In the genomic region with DNA sequence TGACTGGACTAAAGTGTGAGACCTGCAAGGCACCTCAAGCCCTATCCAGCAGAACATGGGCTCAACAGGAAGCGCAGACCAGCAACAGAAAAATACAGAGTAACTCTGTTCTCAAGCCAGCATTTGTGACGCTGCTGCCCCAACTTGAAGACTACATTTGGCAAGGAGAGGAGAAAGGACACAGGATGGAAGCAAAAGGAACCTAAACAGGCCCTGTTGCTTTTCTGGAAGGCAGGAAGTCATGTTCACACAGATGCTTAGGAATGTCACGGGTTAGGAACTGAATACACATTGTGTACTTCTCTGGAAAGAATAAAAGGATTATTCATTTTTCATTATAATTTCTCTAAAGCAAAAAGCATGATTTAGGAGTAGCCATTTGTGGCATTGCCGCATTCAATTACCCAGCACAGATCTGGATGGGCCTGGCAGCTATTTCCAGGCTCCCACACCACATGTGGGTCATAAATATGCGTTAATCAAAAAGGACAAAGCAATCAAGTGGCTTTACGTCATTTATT, we compare ENCODE assay signal across 12 cellular contexts. TPM values are rescaled to one million over a fixed set of nuclear protein-coding genes. Genes with fewer than 3 reads are reported as not detected.
DNase-seq lines count a peak whose midpoint lies in the region; ATAC-seq and TF ChIP-seq lines count a peak whose summit lies in the region.
"Had no signal": no experiment of that assay in that cellular context is flagged by ENCODE, and none has a peak within 500 bp of the region (broad histone marks: within the 10 kb centered on the region; RNA-seq: fewer than 3 reads in every experiment).

No MANE protein-coding gene starts in this region.

- ATAC-seq in SK-N-SH treated with all-trans-retinoic acid at 6 μM for 48 hours = peak; percentile 10; the same call in 1 of the 3 replicates
- peak; percentile 25 to 41 for ATAC-seq in left cardiac atrium
- peak; percentile 82 for ATAC-seq in sciatic nerve
- ATAC-seq: activated CD4-positive, CD25-positive, alpha-beta regulatory T cell treated with anti-CD3 and anti-CD28 coated beads, Interleukin-2, amount 50 U/mL, for 24 hours; left lung had no signal

- intact Hi-C loops in left cardiac atrium (cut with DNase I) (no loop called here), sciatic nerve (cut with DNase I) (no loop called here)

- DNase-seq in EL (peak; percentile 7), left cardiac atrium (peak; percentile 33), sciatic nerve (ENCODE audit: low spot score) (no peak), NCI-H187 treated with DMSO at 0.1 percent for 48 hours (lab: John Stamatoyannopoulos, UW) (no peak), AG08396 (ENCODE audit: low spot score) (no peak), A172 (ENCODE audit: low spot score) (no peak)
- no peak for DNase-seq in activated T-cell treated with anti-CD3 and anti-CD28 coated beads, Interleukin-2, amount 50 U/mL, for 48 hours
- DNase-seq: CD4-positive, alpha-beta memory T cell; left lung; NCI-H345 had no signal

TF ChIP-seq in SK-N-SH treated with all-trans-retinoic acid at 6 μM for 48 hours, 23 proteins besides CTCF, POLR2A, EP300 and RAD21:
- TF ChIP-seq, protein P1, sequence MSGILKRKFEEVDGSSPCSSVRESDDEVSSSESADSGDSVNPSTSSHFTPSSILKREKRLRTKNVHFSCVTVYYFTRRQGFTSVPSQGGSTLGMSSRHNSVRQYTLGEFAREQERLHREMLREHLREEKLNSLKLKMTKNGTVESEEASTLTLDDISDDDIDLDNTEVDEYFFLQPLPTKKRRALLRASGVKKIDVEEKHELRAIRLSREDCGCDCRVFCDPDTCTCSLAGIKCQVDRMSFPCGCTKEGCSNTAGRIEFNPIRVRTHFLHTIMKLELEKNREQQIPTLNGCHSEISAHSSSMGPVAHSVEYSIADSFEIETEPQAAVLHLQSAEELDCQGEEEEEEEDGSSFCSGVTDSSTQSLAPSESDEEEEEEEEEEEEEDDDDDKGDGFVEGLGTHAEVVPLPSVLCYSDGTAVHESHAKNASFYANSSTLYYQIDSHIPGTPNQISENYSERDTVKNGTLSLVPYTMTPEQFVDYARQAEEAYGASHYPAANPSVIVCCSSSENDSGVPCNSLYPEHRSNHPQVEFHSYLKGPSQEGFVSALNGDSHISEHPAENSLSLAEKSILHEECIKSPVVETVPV (CRISPR knock-in tag; IDR thresholded peaks at IDR 0.05) = no peak
- TF ChIP-seq ZNF70 (CRISPR knock-in tag; IDR thresholded peaks at IDR 0.05) = no peak
- no peak for TF ChIP-seq PATZ1 (CRISPR knock-in tag; IDR thresholded peaks at IDR 0.05; ENCODE audit: borderline replicate concordance)
- no peak for TF ChIP-seq CSDC2 (CRISPR knock-in tag; IDR thresholded peaks at IDR 0.05)
- no peak for TF ChIP-seq TSHZ2 (CRISPR knock-in tag; IDR thresholded peaks at IDR 0.05)
- no peak for TF ChIP-seq PPARA (CRISPR knock-in tag; IDR thresholded peaks at IDR 0.05; ENCODE audit: borderline replicate concordance)
- no peak for TF ChIP-seq OSR1 (CRISPR knock-in tag; IDR thresholded peaks at IDR 0.05)
- no peak for TF ChIP-seq TOX (CRISPR knock-in tag; IDR thresholded peaks at IDR 0.05; ENCODE audit: borderline replicate concordance)
- TF ChIP-seq ZNF8 (CRISPR knock-in tag; IDR thresholded peaks at IDR 0.05) = no peak
- TF ChIP-seq ESRRG (CRISPR knock-in tag; IDR thresholded peaks at IDR 0.05) = no peak
- no peak for TF ChIP-seq ZFP30 (CRISPR knock-in tag; IDR thresholded peaks at IDR 0.05)
- no peak for TF ChIP-seq POU6F1 (CRISPR knock-in tag; IDR thresholded peaks at IDR 0.05; ENCODE audit: borderline replicate concordance, low read depth)

RNA-seq across cellular contexts. Expression of gene TOMM7, which starts 19.8 kb away (rescaled TPM):
- total RNA-seq in left cardiac atrium (100 to 1,000 TPM; 365 to 444 TPM), sciatic nerve (322 TPM)
- total RNA-seq in A172 (2014; rRNA removed; shearing (Covaris generic)) = 210 and 391 TPM in 2 replicates

Comparison
In these comparisons a context has a peak if more than half of its experiments do, and no peak if none do; other contexts are left out.
1. DNase-seq: peak in EL (single experiment) and left cardiac atrium (single experiment); none in sciatic nerve (single experiment), NCI-H187 treated with DMSO at 0.1 percent for 48 hours (single experiment), activated T-cell treated with anti-CD3 and anti-CD28 coated beads, Interleukin-2, amount 50 U/mL, for 48 hours (0 of 2), AG08396 (single experiment) and A172 (single experiment).
2. ATAC-seq: peak in every context shown above with its lines; median percentile 82 in sciatic nerve; 33 in left cardiac atrium; 10 in SK-N-SH treated with all-trans-retinoic acid at 6 μM for 48 hours.